In genomic region chr10:132521466-132522102, GRCh38 we compare ENCODE assay signal across 1 cellular context.
TF ChIP-seq lines count a peak whose summit lies in the region.

No MANE protein-coding gene starts in this region.

TF ChIP-seq in K562, 482 proteins besides CTCF, POLR2A, EP300 and RAD21:
- TF ChIP-seq TFAP4 (CRISPR knock-in tag; IDR thresholded peaks at IDR 0.05; ENCODE audit: borderline replicate concordance) (0 out of 2 replicates have a peak, but pooled peaks have one; percentile 17), MEIS2 (IDR thresholded peaks at IDR 0.05; ENCODE audit: partially characterized antibody) (no peak)
TF ChIP-seq in K562: peak in this region for 1.
